ENCODE assay signal across 27 cellular contexts in genomic region chr6:65903992-65904391, GRCh38.
"Had no signal": no experiment of that assay in that cellular context is flagged by ENCODE, and none has a peak within 500 bp of the region (broad histone marks: within the 10 kb centered on the region; RNA-seq: fewer than 3 reads in every experiment).

No MANE protein-coding gene starts in this region.

- ATAC-seq: stimulated activated effector memory CD8-positive, alpha-beta T cell treated with anti-CD3 and anti-CD28 coated beads, Interleukin-12 subunit alpha, Interleukin-12 subunit beta, amount 100 ng/mL, for 72 hours; stimulated activated memory B cell treated with anti-CD40 and anti-IgM and Interleukin-4, amounts not matched to agents 10 μg/mL and 1 μg/mL and 100 μg/mL, for 72 hours; stimulated activated naive B cell treated with anti-CD40 and anti-IgM and Interleukin-4, amounts not matched to agents 10 μg/mL and 1 μg/mL and 100 μg/mL, for 72 hours; stimulated activated naive CD8-positive, alpha-beta T cell treated with anti-CD3 and anti-CD28 coated beads, Interleukin-15, amount 100 ng/mL, for 72 hours; stimulated activated naive CD8-positive, alpha-beta T cell treated with anti-CD3 and anti-CD28 coated beads, Interleukin-15, Interleukin-2, amounts not matched to agents 100 U/mL and 50 U/mL, for 24 hours; upper lobe of right lung had no signal

- H3K4me1 ChIP-seq: stomach, suprapubic skin, testis, thyroid gland, tibial artery, tibial nerve, transverse colon, upper lobe of left lung, upper lobe of right lung, uterus, vagina had no signal

- H3K9me3 ChIP-seq: suprapubic skin, testis, thoracic aorta, thyroid gland, tibial artery, tibial nerve, upper lobe of left lung, upper lobe of right lung, uterus, vagina had no signal

- DNase-seq: stimulated activated CD4-positive, alpha-beta T cell treated with anti-CD3 and anti-CD28 coated beads, Interleukin-2, amount 100 ng/mL, for 48 hours; stimulated activated CD4-positive, alpha-beta T cell treated with anti-CD3 and anti-CD28 coated beads, Interleukin-4, amount 100 ng/mL, for 1 hour; stimulated activated CD4-positive, alpha-beta T cell treated with anti-CD3 and anti-CD28 coated beads, Interleukin-4, amount 100 ng/mL, for 24 hours; stimulated activated CD4-positive, alpha-beta T cell treated with anti-CD3 and anti-CD28 coated beads, Interleukin-4, amount 100 ng/mL, for 4 hours; stimulated activated CD8-positive, alpha-beta memory T cell treated with anti-CD3 and anti-CD28 coated beads, Interleukin-4, amount 100 ng/mL, for 48 hours; stimulated activated naive B cell treated with anti-CD40 and anti-IgM and Interleukin-4, amounts not matched to agents 10 μg/mL and 1 μg/mL and 100 μg/mL, for 72 hours; stimulated activated naive CD4-positive, alpha-beta T cell; stimulated activated naive CD4-positive, alpha-beta T cell treated with Interleukin-2 at 50 U/mL for 16 hours; stimulated activated naive CD8-positive, alpha-beta T cell treated with anti-CD3 and anti-CD28 coated beads, Interleukin-15, amount 100 ng/mL, for 72 hours; stimulated activated naive CD8-positive, alpha-beta T cell treated with anti-CD3 and anti-CD28 coated beads, Interleukin-15, Interleukin-2, amounts not matched to agents 100 U/mL and 50 U/mL, for 24 hours; stomach; substantia nigra; testis; thyroid gland; tibial artery; transverse colon; trophoblast cell; upper lobe of left lung; upper lobe of right lung; uterus had no signal

- H3K27ac ChIP-seq: stomach, suprapubic skin, testis, thoracic aorta, thyroid gland, tibial artery, tibial nerve, transverse colon, upper lobe of left lung, upper lobe of right lung, uterus, vagina had no signal

- H3K4me3 ChIP-seq: stomach, suprapubic skin, testis, thoracic aorta, thyroid gland, tibial artery, tibial nerve, transverse colon, upper lobe of left lung, upper lobe of right lung, uterus, vagina had no signal

- FAIRE-seq: urothelium cell line had no signal

- H3K27me3 ChIP-seq: stomach, suprapubic skin, testis, thyroid gland, tibial artery, tibial nerve, transverse colon, upper lobe of left lung, upper lobe of right lung, uterus, vagina had no signal

- H3K36me3 ChIP-seq: stomach, suprapubic skin, thoracic aorta, thyroid gland, tibial artery, tibial nerve, transverse colon, upper lobe of left lung, upper lobe of right lung, uterus, vagina had no signal
